In the genomic region with DNA sequence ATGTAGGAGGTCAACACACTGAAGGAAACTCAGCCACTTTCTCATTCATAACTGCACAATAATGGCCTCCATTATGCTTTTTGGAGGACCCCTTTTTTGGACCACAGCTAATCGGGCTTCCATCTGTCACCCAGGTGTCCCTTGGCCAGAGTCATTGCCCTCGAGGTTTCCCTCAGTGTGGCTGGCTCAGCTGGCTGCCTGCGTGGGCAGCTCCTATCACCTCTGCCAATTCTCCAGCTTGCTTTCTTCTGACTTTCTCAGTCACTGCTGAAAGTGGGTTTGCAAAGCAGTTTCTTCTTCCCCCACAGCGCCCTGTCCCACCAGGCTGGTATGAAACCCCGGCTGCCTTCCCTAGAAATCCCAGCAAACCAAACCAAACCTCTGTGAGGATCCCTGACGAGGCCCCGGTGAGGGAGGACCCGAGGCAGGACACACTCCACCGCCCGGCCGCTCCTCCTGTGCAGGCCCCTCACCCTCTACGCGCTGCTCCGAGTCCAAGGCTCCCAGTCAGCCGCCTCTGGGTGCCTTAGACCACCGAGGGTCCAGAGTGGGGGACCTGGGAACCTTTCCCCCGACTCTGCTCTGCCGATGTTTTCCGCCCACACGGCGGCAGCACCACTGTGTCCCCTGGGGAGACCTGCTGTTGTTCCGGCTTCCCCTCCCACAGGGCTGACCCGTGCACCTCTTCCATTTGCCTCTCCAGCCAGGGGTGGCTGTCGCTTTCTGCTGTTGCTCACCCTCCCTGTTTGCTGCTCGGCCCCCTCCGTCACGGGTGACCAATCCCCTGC, we compare ENCODE assay signal across 22 cellular contexts.
DNase-seq lines count a peak whose midpoint lies in the region; ATAC-seq and TF ChIP-seq lines count a peak whose summit lies in the region.
"Had no signal": no experiment of that assay in that cellular context is flagged by ENCODE, and none has a peak within 500 bp of the region (broad histone marks: within the 10 kb centered on the region; RNA-seq: fewer than 3 reads in every experiment).

No MANE protein-coding gene starts in this region.

- no peak overlapping the region for H3K4me2 ChIP-seq in mesendoderm (ENCODE audit: low read length)
- H3K4me2 ChIP-seq: KMS-11 had no signal

- WGBS in aorta, 2 donors = 42 to 45% methylated on average over 27 of the region's 27 CpGs
- WGBS in mesendoderm (ENCODE audit: extremely low coverage, insufficient coverage, low lambda C conversion rate) = no CpG with 5 or more reads among the region's 27 CpGs

- no peak overlapping the region for H4K8ac ChIP-seq in mesendoderm (ENCODE audit: low read depth, low read length)

- no peaks in the 10 kb centered on the region for H3K36me3 Mint-ChIP-seq in MCF 10A (ENCODE audit: insufficient read depth, unreplicated experiment)
- H3K36me3 Mint-ChIP-seq: mesothelial cell of epicardium had no signal

- H3K4me3 ChIP-seq in aorta (ENCODE audit: low read length in 2 of 2) = no peak overlapping the region
- no peak overlapping the region for H3K4me3 ChIP-seq in mesendoderm (ENCODE audit: low read length)
- H3K4me3 ChIP-seq: body of pancreas, suprapubic skin had no signal

- CTCF ChIA-PET in MCF 10A (lab: Yijun Ruan, JAX) = interaction anchor here (0.7 to 1.2 kb wide), 4 partner anchors 9 to 569 kb away, joined by 3 to 4 read pairs (median 3); no protein-coding TSS in a partner anchor

- no peak for DNase-seq in stimulated activated naive CD8-positive, alpha-beta T cell treated with anti-CD3 and anti-CD28 coated beads, Interleukin-15, amount 100 ng/mL, for 72 hours
- DNase-seq in stimulated activated naive CD8-positive, alpha-beta T cell treated with anti-CD3 and anti-CD28 coated beads, Interleukin-15, Interleukin-2, amounts not matched to agents 100 U/mL and 50 U/mL, for 24 hours = no peak
- DNase-seq in MCF 10A (ENCODE audit: unreplicated experiment) (no peak), kidney tubule cell (ENCODE audit: low spot score) (peak; percentile 17), aorta (no peak), erythroblast (lab: John Stamatoyannopoulos, UW) (no peak), mesendoderm (no peak)
- DNase-seq: activated naive CD8-positive, alpha-beta T cell treated with anti-CD3 and anti-CD28 coated beads for 36 hours; body of pancreas; cortex of kidney; foreskin keratinocyte; left colon; NCI-H2107; OCI-M1; SIG-M5 had no signal

- H3K9me3 Mint-ChIP-seq in stimulated activated naive CD8-positive, alpha-beta T cell treated with anti-CD3 and anti-CD28 coated beads, Interleukin-15, amount 100 ng/mL, for 72 hours = peaks cover 9 to 19% of the 10 kb centered on the region in 2 donors
- H3K9me3 Mint-ChIP-seq in MCF 10A (ENCODE audit: unreplicated experiment) = no peaks in the 10 kb centered on the region

- no peak overlapping the region for H3K56ac ChIP-seq in mesendoderm (ENCODE audit: low read length)

- H3K9ac ChIP-seq in mesendoderm (ENCODE audit: low read length) = no peak overlapping the region
- H3K9ac ChIP-seq: KMS-11 had no signal

- H3K18ac ChIP-seq in mesendoderm (ENCODE audit: low read length) = no peak overlapping the region

- H3K4me1 ChIP-seq in aorta (ENCODE audit: control insufficient read depth in 1 of 2, insufficient read depth in 2 of 2, low read length in 2 of 2) (no peaks in the 10 kb centered on the region), mesendoderm (ENCODE audit: control insufficient read depth, low read depth, low read length) (peaks cover 2% of the 10 kb centered on the region)
- H3K4me1 ChIP-seq: body of pancreas, foreskin keratinocyte, suprapubic skin had no signal

- no peak overlapping the region for H2AK5ac ChIP-seq in mesendoderm (ENCODE audit: low read length)

- no peak overlapping the region for H4K5ac ChIP-seq in mesendoderm (ENCODE audit: low read length)

- ATAC-seq in stimulated activated naive CD8-positive, alpha-beta T cell treated with anti-CD3 and anti-CD28 coated beads, Interleukin-15, amount 100 ng/mL, for 72 hours = peak; percentile 23
- ATAC-seq in stimulated activated naive CD8-positive, alpha-beta T cell treated with anti-CD3 and anti-CD28 coated beads, Interleukin-15, Interleukin-2, amounts not matched to agents 100 U/mL and 50 U/mL, for 24 hours = no peak
- ATAC-seq in aorta (ENCODE audit: low FRiP score) (peak; percentile 57), HG03442 (IDR thresholded peaks at IDR 0.05; ENCODE audit: unreplicated experiment) (no peak)
- ATAC-seq: activated CD4-positive, CD25-positive, alpha-beta regulatory T cell treated with anti-CD3 and anti-CD28 coated beads, Interleukin-2, amount 50 U/mL, for 24 hours; body of pancreas; foreskin keratinocyte; left colon had no signal

- TF ChIP-seq CTCF in MCF 10A (IDR thresholded peaks at IDR 0.05; ENCODE audit: unreplicated experiment) = no peak

- peaks cover 2% of the 10 kb centered on the region for H3K9me3 ChIP-seq in aorta (ENCODE audit: control insufficient read depth, low read length)

- TF ChIP-seq POLR2A in erythroblast (IDR thresholded peaks at IDR 0.05; ENCODE audit: low read length) = no peak

- H3K79me1 ChIP-seq in mesendoderm (ENCODE audit: low read length) = no peaks in the 10 kb centered on the region

- no peak overlapping the region for H3K4me3 Mint-ChIP-seq in stimulated activated naive CD8-positive, alpha-beta T cell treated with anti-CD3 and anti-CD28 coated beads, Interleukin-15, amount 100 ng/mL, for 72 hours
- peak overlapping the region; percentile 14 for H3K4me3 Mint-ChIP-seq in MCF 10A (ENCODE audit: unreplicated experiment)
- H3K4me3 Mint-ChIP-seq: activated naive CD8-positive, alpha-beta T cell treated with anti-CD3 and anti-CD28 coated beads for 36 hours; mesothelial cell of epicardium; T-helper 1 cell treated with Interleukin-12 subunit alpha and Interleukin-12 subunit beta and Interleukin-4 antibody, amounts not matched to agents 30 μg/mL and 1 μg/mL, for 36 hours had no signal

- no peak overlapping the region for H2BK5ac ChIP-seq in mesendoderm (ENCODE audit: low read length)

- peaks cover 12% of the 10 kb centered on the region for H3K4me1 Mint-ChIP-seq in stimulated activated naive CD8-positive, alpha-beta T cell treated with anti-CD3 and anti-CD28 coated beads, Interleukin-15, amount 100 ng/mL, for 72 hours
- H3K4me1 Mint-ChIP-seq in MCF 10A (ENCODE audit: insufficient read depth, unreplicated experiment) = peaks cover 11% of the 10 kb centered on the region
- H3K4me1 Mint-ChIP-seq: mesothelial cell of epicardium, nephron had no signal

- H3K4ac ChIP-seq in mesendoderm (ENCODE audit: low read depth, low read length) = no peak overlapping the region

- H3K27me3 Mint-ChIP-seq in stimulated activated naive CD8-positive, alpha-beta T cell treated with anti-CD3 and anti-CD28 coated beads, Interleukin-15, amount 100 ng/mL, for 72 hours = peaks cover 41% of the 10 kb centered on the region
- peaks cover 57% of the 10 kb centered on the region for H3K27me3 Mint-ChIP-seq in MCF 10A (ENCODE audit: insufficient read depth, unreplicated experiment)

- H3K27ac Mint-ChIP-seq in stimulated activated naive CD8-positive, alpha-beta T cell treated with anti-CD3 and anti-CD28 coated beads, Interleukin-15, amount 100 ng/mL, for 72 hours = no peak overlapping the region
- no peak overlapping the region for H3K27ac Mint-ChIP-seq in MCF 10A (ENCODE audit: low read depth, unreplicated experiment)
- H3K27ac Mint-ChIP-seq: activated naive CD8-positive, alpha-beta T cell treated with anti-CD3 and anti-CD28 coated beads for 36 hours; mesothelial cell of epicardium; nephron; T-helper 1 cell treated with Interleukin-12 subunit alpha and Interleukin-12 subunit beta and Interleukin-4 antibody, amounts not matched to agents 30 μg/mL and 1 μg/mL, for 36 hours had no signal

- POLR2A ChIA-PET in MCF 10A (lab: Yijun Ruan, JAX) = no interaction called here

- H2BK120ac ChIP-seq in mesendoderm (ENCODE audit: low read depth, low read length) = no peak overlapping the region

- H3K27ac ChIP-seq in aorta (ENCODE audit: low read depth in 1 of 2, low read length in 2 of 2) = no peak overlapping the region
- no peak overlapping the region for H3K27ac ChIP-seq in mesendoderm (ENCODE audit: low read depth, low read length)
- H3K27ac ChIP-seq: body of pancreas, foreskin keratinocyte, KMS-11, suprapubic skin had no signal

- H3K36me3 ChIP-seq in aorta (ENCODE audit: control insufficient read depth in 1 of 2, insufficient read depth in 2 of 2, low read length in 1 of 2) (no peaks in the 10 kb centered on the region), mesendoderm (ENCODE audit: control insufficient read depth, insufficient read depth, low read length) (no peaks in the 10 kb centered on the region)
- H3K36me3 ChIP-seq: suprapubic skin had no signal

- intact Hi-C loops in MCF 10A (cut with micrococcal nuclease) (no loop called here), aorta (cut with DNase I) (no loop called here)

- H2BK15ac ChIP-seq in mesendoderm (replicated peaks; ENCODE audit: low read depth) = no peak overlapping the region

- H3K79me2 ChIP-seq in mesendoderm (ENCODE audit: control insufficient read depth, insufficient read depth, low read length) = no peaks in the 10 kb centered on the region

- H3K27me3 ChIP-seq in aorta (ENCODE audit: control insufficient read depth in 1 of 2, insufficient read depth in 2 of 2, low read length in 1 of 2) = no peaks in the 10 kb centered on the region
- no peaks in the 10 kb centered on the region for H3K27me3 ChIP-seq in mesendoderm (ENCODE audit: insufficient read depth, low read length, poor library complexity)
- H3K27me3 ChIP-seq: body of pancreas, foreskin keratinocyte had no signal

- H3K23ac ChIP-seq in mesendoderm (ENCODE audit: low read length) = no peak overlapping the region

- BruUV-seq in MCF 10A (replicated peaks; lab: Mats Ljungman, UMichigan) = no TSS peak

Comparison
In these comparisons a context has a peak if more than half of its experiments do, and no peak if none do; other contexts are left out.
1. ATAC-seq: peak in stimulated activated naive CD8-positive, alpha-beta T cell treated with anti-CD3 and anti-CD28 coated beads, Interleukin-15, amount 100 ng/mL, for 72 hours (single experiment) and aorta (single experiment); none in stimulated activated naive CD8-positive, alpha-beta T cell treated with anti-CD3 and anti-CD28 coated beads, Interleukin-15, Interleukin-2, amounts not matched to agents 100 U/mL and 50 U/mL, for 24 hours (single experiment) and HG03442 (single experiment).